In genomic region chr4:122854860-122855259, GRCh38 we compare ENCODE assay signal across 12 cellular contexts. TPM values are rescaled to one million over a fixed set of nuclear protein-coding genes. Genes with fewer than 3 reads are reported as not detected.
A peak's percentile ranks its signal among the peaks of the same experiment; 100 is the strongest.
DNase-seq lines count a peak whose midpoint lies in the region; ATAC-seq and TF ChIP-seq lines count a peak whose summit lies in the region.
"Had no signal": no experiment of that assay in that cellular context is flagged by ENCODE, and none has a peak within 500 bp of the region (broad histone marks: within the 10 kb centered on the region; RNA-seq: fewer than 3 reads in every experiment).

No MANE protein-coding gene starts in this region.

- H3K27ac ChIP-seq in body of pancreas = peak overlapping the region in 2 of 4 donors; percentile 17 to 39
- H3K27ac ChIP-seq: spleen, testis had no signal

- in situ Hi-C loops in GM13977 (cut with MboI; ENCODE audit: low pct_unique_long_range_greater_than_20kb, low sequenced_read_pairs, unreplicated experiment) = no loop called here

- no peaks in the 10 kb centered on the region for H3K9me3 ChIP-seq in body of pancreas
- H3K9me3 ChIP-seq: spleen, testis had no signal

- no peaks in the 10 kb centered on the region for H3K27me3 ChIP-seq in body of pancreas
- H3K27me3 ChIP-seq: testis had no signal

- no peak for TF ChIP-seq POLR2A in body of pancreas (IDR thresholded peaks at IDR 0.05)

- H3K4me3 ChIP-seq in body of pancreas = no peak overlapping the region
- H3K4me3 ChIP-seq: spleen, testis had no signal

- no peaks in the 10 kb centered on the region for H3K36me3 ChIP-seq in body of pancreas (replicated peaks in 1 of 2; ENCODE audit: insufficient read depth in 1 of 2, low read depth in 2 of 2)
- H3K36me3 ChIP-seq: spleen had no signal

- H3K4me1 Mint-ChIP-seq in progenitor cell of endocrine pancreas (ENCODE audit: low read depth) = peaks cover 11% of the 10 kb centered on the region
- H3K4me1 Mint-ChIP-seq: B cell had no signal

- H3K4me1 ChIP-seq in body of pancreas = peaks cover 13% of the 10 kb centered on the region
- H3K4me1 ChIP-seq: spleen had no signal

- intact Hi-C loops in body of pancreas (cut with DNase I) = no loop called here
- intact Hi-C loops in left cardiac atrium (cut with DNase I) = no loop called here

- no peaks in the 10 kb centered on the region for H3K9me3 Mint-ChIP-seq in progenitor cell of endocrine pancreas (ENCODE audit: low read depth)

- 32 to 40% methylated on average over 4 of the region's 4 CpGs for WGBS in body of pancreas, 2 donors

- ATAC-seq in body of pancreas (peak; percentile 38), left cardiac atrium (peak; percentile 78 to 83)

- peak overlapping the region; percentile 53 for H3K27ac Mint-ChIP-seq in progenitor cell of endocrine pancreas
- H3K27ac Mint-ChIP-seq: B cell had no signal

- H3K27me3 Mint-ChIP-seq in progenitor cell of endocrine pancreas = no peaks in the 10 kb centered on the region

- H3K4me3 Mint-ChIP-seq in progenitor cell of endocrine pancreas (ENCODE audit: low read depth) = no peak overlapping the region
- H3K4me3 Mint-ChIP-seq: B cell had no signal

- H3K36me3 Mint-ChIP-seq in progenitor cell of endocrine pancreas (ENCODE audit: insufficient read depth) = no peaks in the 10 kb centered on the region

- DNase-seq in Ammon's horn (ENCODE audit: low spot score) (peak; percentile 87), body of pancreas (no peak), left cardiac atrium (peak; percentile 16), progenitor cell of endocrine pancreas (ENCODE audit: low spot score, unreplicated experiment) (no peak), GM13977 (ENCODE audit: low spot score) (no peak), RKO (ENCODE audit: low spot score) (no peak), KG1 (lab: John Stamatoyannopoulos, UW) (no peak)
- DNase-seq in activated CD4-positive, CD25-positive, alpha-beta regulatory T cell (lab: John Stamatoyannopoulos, UW) = no peak
- DNase-seq: NCI-H1930, spleen, testis had no signal

- TF ChIP-seq CTCF in body of pancreas (IDR thresholded peaks at IDR 0.05) (no peak), progenitor cell of endocrine pancreas (IDR thresholded peaks at IDR 0.05; ENCODE audit: unreplicated experiment) (no peak), GM13977 (IDR thresholded peaks at IDR 0.05; ENCODE audit: extremely low read depth, insufficient read depth, missing control alignments) (no peak)

RNA-seq across cellular contexts. Expression of gene FGF2, which starts 28.2 kb away (rescaled TPM):
- total RNA-seq in body of pancreas (1 to 10 TPM; 1.8 to 2.3 TPM), left cardiac atrium (10 to 100 TPM in 1 of 2 donors, 1 to 10 TPM in 1; 7.5 to 14.3 TPM), progenitor cell of endocrine pancreas (2.7 and 2.9 TPM in 2 replicates)
- total RNA-seq: B cell had no signal

Comparison
In these comparisons a context has a peak if more than half of its experiments do, and no peak if none do; other contexts are left out.
1. DNase-seq: peak in Ammon's horn (single experiment) and left cardiac atrium (single experiment); none in body of pancreas (0 of 4), progenitor cell of endocrine pancreas (single experiment), GM13977 (single experiment), RKO (single experiment), KG1 (single experiment) and activated CD4-positive, CD25-positive, alpha-beta regulatory T cell (0 of 4).